Comparison of ENCODE assay signal across 15 cellular contexts in genomic region chr3:36701903-36702374, GRCh38.
DNase-seq lines count a peak whose midpoint lies in the region; ATAC-seq and TF ChIP-seq lines count a peak whose summit lies in the region.
"Had no signal": no experiment of that assay in that cellular context is flagged by ENCODE, and none has a peak within 500 bp of the region (broad histone marks: within the 10 kb centered on the region; RNA-seq: fewer than 3 reads in every experiment).

No MANE protein-coding gene starts in this region.

- H3K27ac ChIP-seq in AG04450 (ENCODE audit: low read depth, low read length) (peak overlapping the region; percentile 11), heart right ventricle (no peak overlapping the region)

- peak; percentile 76 for DNase-seq in AG04450 (ENCODE audit: low read depth, low spot score)
- DNase-seq in HFFc6: peak; percentile 89
- no peak for DNase-seq in WTC11 (ENCODE audit: low spot score)
- peak; percentile 76 for DNase-seq in fibroblast of peridontal ligament (ENCODE audit: extremely low read depth)
- DNase-seq in cerebellar nuclear complex (lab: John Stamatoyannopoulos, UW): no peak
- no peak for DNase-seq in heart right ventricle
- DNase-seq in NCI-H2029 (lab: John Stamatoyannopoulos, UW): no peak
- no peak for DNase-seq in NOMO-1 treated with dmso at 0.1 percent for 144 hours (lab: John Stamatoyannopoulos, UW; ENCODE audit: unreplicated experiment)
- DNase-seq: activated CD8-positive, alpha-beta T cell treated with anti-CD3 and anti-CD28 coated beads for 36 hours; activated gamma-delta T cell; BE2C; DND-41; stimulated activated CD4-positive, alpha-beta T cell treated with anti-CD3 and anti-CD28 coated beads, Interleukin-4, amount 100 ng/mL, for 1 hour; stimulated activated naive CD4-positive, alpha-beta T cell; T-helper 9 cell had no signal

- H3K9me3 ChIP-seq in AG04450 (ENCODE audit: control insufficient read depth, insufficient read depth, low read length) (no peaks in the 10 kb centered on the region; the same call in 1 of the 2 replicates), heart right ventricle (no peaks in the 10 kb centered on the region)
- H3K9me3 ChIP-seq: BE2C had no signal

- H3K4me1 Mint-ChIP-seq in HFFc6 (ENCODE audit: low read depth) (peaks cover 33% of the 10 kb centered on the region), WTC11 (peaks cover 18% of the 10 kb centered on the region)

- 65 to 67% methylated on average over 6 of the region's 6 CpGs for WGBS in heart right ventricle, 2 donors

- no peaks in the 10 kb centered on the region for H3K27me3 ChIP-seq in AG04450 (ENCODE audit: control insufficient read depth, insufficient read depth, low read length)
- peaks cover 0 to 1% (median 0%) of the 10 kb centered on the region in 7 donors for H3K27me3 ChIP-seq in heart right ventricle
- H3K27me3 ChIP-seq: BE2C had no signal

- ATAC-seq in WTC11: no peak
- ATAC-seq in heart right ventricle: no peak
- ATAC-seq: activated CD8-positive, alpha-beta T cell treated with anti-CD3 and anti-CD28 coated beads for 36 hours had no signal

- no peak for TF ChIP-seq CTCF in AG04450 (IDR thresholded peaks at IDR 0.05; ENCODE audit: low read depth, low read length)
- no peak for TF ChIP-seq CTCF in HFFc6 (IDR thresholded peaks at IDR 0.05)
- no peak for TF ChIP-seq CTCF in WTC11 (IDR thresholded peaks at IDR 0.05)
- TF ChIP-seq CTCF in heart right ventricle (IDR thresholded peaks at IDR 0.05): no peak

- H3K36me3 ChIP-seq in heart right ventricle: no peaks in the 10 kb centered on the region
- H3K36me3 ChIP-seq: BE2C had no signal

- H3K27me3 Mint-ChIP-seq in HFFc6 (ENCODE audit: insufficient read depth): no peaks in the 10 kb centered on the region
- H3K27me3 Mint-ChIP-seq in WTC11 (ENCODE audit: low read depth): no peaks in the 10 kb centered on the region

- intact Hi-C loops in heart right ventricle (cut with DNase I): loop anchor here (2.0 to 5.0 kb wide), 3 partner anchors 733 to 735 kb away; no protein-coding TSS in a partner anchor

- H3K4me1 ChIP-seq in heart right ventricle: no peaks in the 10 kb centered on the region

- H3K36me3 Mint-ChIP-seq in HFFc6 (ENCODE audit: low read depth) (no peaks in the 10 kb centered on the region), WTC11 (no peaks in the 10 kb centered on the region)

- H3K4me3 ChIP-seq in AG04450 (ENCODE audit: low read depth, low read length): no peak overlapping the region
- H3K4me3 ChIP-seq in heart right ventricle: no peak overlapping the region

- CTCF ChIA-PET in AG04450 (lab: Charles Lee): interaction anchor here (0.6 to 2.9 kb wide), 9 partner anchors 25 to 793 kb away, joined by 3 to 45 read pairs (median 3); no protein-coding TSS in a partner anchor
- CTCF ChIA-PET in WTC11 (lab: Charles Lee): interaction anchor here (2.3 to 2.9 kb wide), 2 partner anchors 577 to 736 kb away, joined by 16 to 21 read pairs; no protein-coding TSS in a partner anchor

- H3K9me3 Mint-ChIP-seq in HFFc6: no peaks in the 10 kb centered on the region
- no peaks in the 10 kb centered on the region for H3K9me3 Mint-ChIP-seq in WTC11
- H3K9me3 Mint-ChIP-seq: activated CD8-positive, alpha-beta T cell treated with anti-CD3 and anti-CD28 coated beads for 36 hours had no signal

- POLR2A ChIA-PET in AG04450 (lab: Yijun Ruan, JAX) (no interaction called here), WTC11 (lab: Charles Lee) (no interaction called here)

- H3K27ac Mint-ChIP-seq in HFFc6: peak overlapping the region; percentile 84
- no peak overlapping the region for H3K27ac Mint-ChIP-seq in WTC11
- H3K27ac Mint-ChIP-seq: activated CD8-positive, alpha-beta T cell treated with anti-CD3 and anti-CD28 coated beads for 36 hours had no signal

- H3K4me3 Mint-ChIP-seq in HFFc6: peak overlapping the region; percentile 23; the same call in 1 of the 2 replicates
- no peak overlapping the region for H3K4me3 Mint-ChIP-seq in WTC11
- H3K4me3 Mint-ChIP-seq: activated CD8-positive, alpha-beta T cell treated with anti-CD3 and anti-CD28 coated beads for 36 hours had no signal

TF ChIP-seq in WTC11, 78 proteins besides CTCF, POLR2A, EP300 and RAD21:
- TF ChIP-seq USF2 (CRISPR knock-in tag; IDR thresholded peaks at IDR 0.05): peak; percentile 64
- TF ChIP-seq NR3C1 (CRISPR knock-in tag; conservative IDR thresholded peaks at IDR 0.05; ENCODE audit: low read depth): no peak
- TF ChIP-seq ZNF512 (CRISPR knock-in tag; IDR thresholded peaks at IDR 0.05; ENCODE audit: borderline replicate concordance): no peak
- TF ChIP-seq SP1 (CRISPR knock-in tag; conservative IDR thresholded peaks at IDR 0.05): no peak
- TF ChIP-seq, protein P1, sequence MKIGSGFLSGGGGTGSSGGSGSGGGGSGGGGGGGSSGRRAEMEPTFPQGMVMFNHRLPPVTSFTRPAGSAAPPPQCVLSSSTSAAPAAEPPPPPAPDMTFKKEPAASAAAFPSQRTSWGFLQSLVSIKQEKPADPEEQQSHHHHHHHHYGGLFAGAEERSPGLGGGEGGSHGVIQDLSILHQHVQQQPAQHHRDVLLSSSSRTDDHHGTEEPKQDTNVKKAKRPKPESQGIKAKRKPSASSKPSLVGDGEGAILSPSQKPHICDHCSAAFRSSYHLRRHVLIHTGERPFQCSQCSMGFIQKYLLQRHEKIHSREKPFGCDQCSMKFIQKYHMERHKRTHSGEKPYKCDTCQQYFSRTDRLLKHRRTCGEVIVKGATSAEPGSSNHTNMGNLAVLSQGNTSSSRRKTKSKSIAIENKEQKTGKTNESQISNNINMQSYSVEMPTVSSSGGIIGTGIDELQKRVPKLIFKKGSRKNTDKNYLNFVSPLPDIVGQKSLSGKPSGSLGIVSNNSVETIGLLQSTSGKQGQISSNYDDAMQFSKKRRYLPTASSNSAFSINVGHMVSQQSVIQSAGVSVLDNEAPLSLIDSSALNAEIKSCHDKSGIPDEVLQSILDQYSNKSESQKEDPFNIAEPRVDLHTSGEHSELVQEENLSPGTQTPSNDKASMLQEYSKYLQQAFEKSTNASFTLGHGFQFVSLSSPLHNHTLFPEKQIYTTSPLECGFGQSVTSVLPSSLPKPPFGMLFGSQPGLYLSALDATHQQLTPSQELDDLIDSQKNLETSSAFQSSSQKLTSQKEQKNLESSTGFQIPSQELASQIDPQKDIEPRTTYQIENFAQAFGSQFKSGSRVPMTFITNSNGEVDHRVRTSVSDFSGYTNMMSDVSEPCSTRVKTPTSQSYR (CRISPR knock-in tag; IDR thresholded peaks at IDR 0.05): no peak
- no peak for TF ChIP-seq ZNF396 (CRISPR knock-in tag; IDR thresholded peaks at IDR 0.05; ENCODE audit: borderline replicate concordance)
- no peak for TF ChIP-seq ETV6 (CRISPR knock-in tag; IDR thresholded peaks at IDR 0.05)

Comparison
In these comparisons a context has a peak if more than half of its experiments do, and no peak if none do; other contexts are left out.
1. DNase-seq: peak in AG04450 (single experiment), HFFc6 (single experiment) and fibroblast of peridontal ligament (single experiment); none in WTC11 (single experiment), cerebellar nuclear complex (0 of 2), heart right ventricle (0 of 2), NCI-H2029 (single experiment) and NOMO-1 treated with dmso at 0.1 percent for 144 hours (single experiment).